Comparison of ENCODE assay signal across 26 cellular contexts in genomic region chr7:128884561-128885369, GRCh38. TPM values are rescaled to one million over a fixed set of nuclear protein-coding genes. Genes with fewer than 3 reads are reported as not detected.
DNase-seq lines count a peak whose midpoint lies in the region; ATAC-seq, FAIRE-seq and TF ChIP-seq lines count a peak whose summit lies in the region.
"Had no signal": no experiment of that assay in that cellular context is flagged by ENCODE, and none has a peak within 500 bp of the region (broad histone marks: within the 10 kb centered on the region; RNA-seq: fewer than 3 reads in every experiment).

No MANE protein-coding gene starts in this region.

- H2BK15ac ChIP-seq in H1 (ENCODE audit: low read length), result no peak overlapping the region

- no peak overlapping the region for H3K18ac ChIP-seq in H1 (ENCODE audit: extremely low read depth, low read length)

- H3K27ac ChIP-seq in Karpas-422 (ENCODE audit: low read length) (no peak overlapping the region), H1 (ENCODE audit: low read depth, low read length) (no peak overlapping the region)
- H3K27ac ChIP-seq: colonic mucosa, esophagus muscularis mucosa, gastroesophageal sphincter had no signal

- H3K79me2 ChIP-seq in Karpas-422 (ENCODE audit: low read length), result peaks cover 8% of the 10 kb centered on the region
- no peaks in the 10 kb centered on the region for H3K79me2 ChIP-seq in H1 (ENCODE audit: control insufficient read depth in 1 of 2, insufficient read depth in 2 of 2, low read length in 2 of 2)

- H3K27ac Mint-ChIP-seq in activated CD8-positive, alpha-beta memory T cell treated with anti-CD3 and anti-CD28 coated beads, Interleukin-2, amount 10 ng/mL, durations not matched to agents 7 days and 5 days, result peak overlapping the region; percentile 80
- H3K27ac Mint-ChIP-seq in progenitor cell of endocrine pancreas, result peak overlapping the region; percentile 36

- 87% methylated on average over 22 of the region's 26 CpGs; no CpG with 5 or more reads in 1 of the 2 experiments for WGBS in H1 (ENCODE audit: extremely low coverage in 1 of 2, insufficient coverage in 1 of 2, insufficient read length in 1 of 2, insufficient replicate concordance in 2 of 2, low coverage in 1 of 2, low lambda C conversion rate in 2 of 2, missing lambda C conversion rate in 1 of 2), 2 experiments

- H2BK5ac ChIP-seq in H1 (ENCODE audit: low read depth, low read length), result no peak overlapping the region

- no peak for TF ChIP-seq EP300 in H1 (IDR thresholded peaks at IDR 0.05; ENCODE audit: borderline replicate concordance in 1 of 2, low read depth in 2 of 2, low read length in 2 of 2)

- H3K23me2 ChIP-seq in H1 (ENCODE audit: low read depth, low read length), result peaks cover 15% of the 10 kb centered on the region; the same call in 1 of the 2 replicates

- H4K5ac ChIP-seq in H1 (ENCODE audit: insufficient read length, low read depth, low read length), result no peak overlapping the region

- no peaks in the 10 kb centered on the region for H3K36me3 Mint-ChIP-seq in activated CD8-positive, alpha-beta memory T cell treated with anti-CD3 and anti-CD28 coated beads, Interleukin-2, amount 10 ng/mL, durations not matched to agents 7 days and 5 days
- no peaks in the 10 kb centered on the region for H3K36me3 Mint-ChIP-seq in progenitor cell of endocrine pancreas (ENCODE audit: insufficient read depth)

- H3K27me3 ChIP-seq in Karpas-422 (ENCODE audit: low read length), result no peaks in the 10 kb centered on the region
- no peaks in the 10 kb centered on the region for H3K27me3 ChIP-seq in H1 (replicated peaks in 1 of 4; ENCODE audit: control insufficient read depth in 3 of 4, extremely low read depth in 1 of 4, insufficient read depth in 3 of 4, low read length in 3 of 4)
- H3K27me3 ChIP-seq: colonic mucosa had no signal

- H3K36me3 ChIP-seq in Karpas-422 (ENCODE audit: insufficient read depth, low read length) (no peaks in the 10 kb centered on the region), H1 (ENCODE audit: control insufficient read depth in 2 of 4, insufficient read depth in 4 of 4, low read length in 3 of 4) (no peaks in the 10 kb centered on the region)
- H3K36me3 ChIP-seq: colonic mucosa, esophagus muscularis mucosa, gastroesophageal sphincter had no signal

- H3K4me3 ChIP-seq in Karpas-422 (ENCODE audit: low read length) (peak overlapping the region; percentile 96; the same call in 1 of the 2 replicates), H1 (ENCODE audit: extremely low read depth in 1 of 4, insufficient read depth in 2 of 4, low read depth in 3 of 4, low read length in 4 of 4) (no peak overlapping the region)
- H3K4me3 ChIP-seq: lung, smooth muscle cell had no signal

- H3K9ac ChIP-seq in Karpas-422 (ENCODE audit: low read length) (peak overlapping the region; percentile 91), H1 (replicated peaks in 1 of 4; ENCODE audit: extremely low read depth in 1 of 4, low read depth in 3 of 4, low read length in 3 of 4) (no peak overlapping the region)

- H3K9me3 ChIP-seq in Karpas-422 (ENCODE audit: low read length) (no peaks in the 10 kb centered on the region), H1 (ENCODE audit: insufficient read depth in 2 of 2, low read depth in 1 of 2, low read length in 1 of 2) (no peaks in the 10 kb centered on the region)
- H3K9me3 ChIP-seq: colonic mucosa, esophagus muscularis mucosa, gastroesophageal sphincter had no signal

- H4K20me1 ChIP-seq in Karpas-422 (ENCODE audit: insufficient read depth, low read depth, low read length) (no peaks in the 10 kb centered on the region), H1 (replicated peaks in 1 of 2; ENCODE audit: control insufficient read depth in 1 of 2, insufficient read depth in 2 of 2, low read length in 2 of 2) (peaks cover 0 to 12% of the 10 kb centered on the region in 2 experiments)

- no peak overlapping the region for H3K4ac ChIP-seq in H1 (replicated peaks; ENCODE audit: insufficient read length, low read depth, low read length)

- no peak for TF ChIP-seq RAD21 in H1 (IDR thresholded peaks at IDR 0.05 in 1 of 2, conservative IDR thresholded peaks at IDR 0.05 in 1 of 2; ENCODE audit: low read depth in 2 of 2, low read length in 2 of 2)

- no peak overlapping the region for H2BK12ac ChIP-seq in H1 (ENCODE audit: low read depth, low read length)

- CTCF ChIA-PET in activated CD8-positive, alpha-beta memory T cell treated with anti-CD3 and anti-CD28 coated beads, Interleukin-2, amount 10 ng/mL, durations not matched to agents 7 days and 5 days (lab: Charles Lee), result interaction anchor here (1.2 to 8.5 kb wide), 18 partner anchors 10 to 458 kb away, joined by 4 to 107 read pairs (median 10); partner anchors contain the start of genes ATP6V1F and CCDC136
- CTCF ChIA-PET in H1 (lab: Charles Lee; ENCODE audit: partially characterized antibody), result interaction anchor here (0.5 to 10.3 kb wide), 29 partner anchors 10 to 774 kb away, joined by 3 to 189 read pairs (median 5); partner anchors contain the start of genes ATP6V1F and CCDC136

- POLR2A ChIA-PET in H1 (lab: Charles Lee; ENCODE audit: partially characterized antibody), result interaction anchor here (0.9 to 1.8 kb wide), 5 partner anchors 15 to 101 kb away, joined by 3 to 9 read pairs (median 4); partner anchors contain the start of gene ATP6V1F

- no peak overlapping the region for H3K4me3 Mint-ChIP-seq in activated CD8-positive, alpha-beta memory T cell treated with anti-CD3 and anti-CD28 coated beads, Interleukin-2, amount 10 ng/mL, durations not matched to agents 7 days and 5 days
- no peak overlapping the region for H3K4me3 Mint-ChIP-seq in progenitor cell of endocrine pancreas (ENCODE audit: low read depth)

- ATAC-seq in activated CD8-positive, alpha-beta memory T cell treated with anti-CD3 and anti-CD28 coated beads, Interleukin-2, amount 10 ng/mL, durations not matched to agents 7 days and 5 days, result no peak
- ATAC-seq in GM18861 (IDR thresholded peaks at IDR 0.05; ENCODE audit: unreplicated experiment), result no peak

- no peak for TF ChIP-seq POLR2A in H1 (IDR thresholded peaks at IDR 0.05; ENCODE audit: control extremely low read depth in 1 of 2, low read depth in 2 of 2, low read length in 2 of 2)

- H4K91ac ChIP-seq in H1 (replicated peaks; ENCODE audit: insufficient read length, low read length), result no peak overlapping the region

- H2AFZ ChIP-seq in Karpas-422 (ENCODE audit: low read length), result peak overlapping the region; percentile 99
- H2AFZ ChIP-seq in H1 (ENCODE audit: low read length), result no peak overlapping the region

- no peak overlapping the region for H3K14ac ChIP-seq in H1 (ENCODE audit: insufficient read length)

- H3K9me2 ChIP-seq in Karpas-422 (replicated peaks; ENCODE audit: insufficient read depth, low read length), result no peaks in the 10 kb centered on the region

- H3K9me3 Mint-ChIP-seq in activated CD8-positive, alpha-beta memory T cell treated with anti-CD3 and anti-CD28 coated beads, Interleukin-2, amount 10 ng/mL, durations not matched to agents 7 days and 5 days (ENCODE audit: low read depth), result no peaks in the 10 kb centered on the region
- H3K9me3 Mint-ChIP-seq in progenitor cell of endocrine pancreas (ENCODE audit: low read depth), result no peaks in the 10 kb centered on the region
- H3K9me3 Mint-ChIP-seq: activated T-cell treated with anti-CD3 and anti-CD28 coated beads, Interleukin-2, amount 50 U/mL, for 4 hours; effector memory CD8-positive, alpha-beta T cell had no signal

- H2BK120ac ChIP-seq in H1 (replicated peaks; ENCODE audit: low read depth, low read length), result no peak overlapping the region

- no peak overlapping the region for H2BK20ac ChIP-seq in H1 (ENCODE audit: low read length)

- no peak overlapping the region for H3K23ac ChIP-seq in H1 (ENCODE audit: insufficient read length)

- peaks cover 12% of the 10 kb centered on the region for H3K27me3 Mint-ChIP-seq in activated CD8-positive, alpha-beta memory T cell treated with anti-CD3 and anti-CD28 coated beads, Interleukin-2, amount 10 ng/mL, durations not matched to agents 7 days and 5 days
- H3K27me3 Mint-ChIP-seq in progenitor cell of endocrine pancreas, result peaks cover 3% of the 10 kb centered on the region

- no peak overlapping the region for H3K56ac ChIP-seq in H1 (replicated peaks; ENCODE audit: insufficient read length, low read depth, low read length)

- peaks cover 20% of the 10 kb centered on the region for H3K4me1 Mint-ChIP-seq in activated CD8-positive, alpha-beta memory T cell treated with anti-CD3 and anti-CD28 coated beads, Interleukin-2, amount 10 ng/mL, durations not matched to agents 7 days and 5 days
- no peaks in the 10 kb centered on the region for H3K4me1 Mint-ChIP-seq in progenitor cell of endocrine pancreas (ENCODE audit: low read depth)

- DNase-seq in activated CD8-positive, alpha-beta memory T cell treated with anti-CD3 and anti-CD28 coated beads, Interleukin-2, amount 10 ng/mL, durations not matched to agents 7 days and 5 days, result no peak
- no peak for DNase-seq in activated CD8-positive, alpha-beta memory T cell treated with anti-CD3 and anti-CD28 coated beads, Interleukin-2, amount 50 U/mL, for 48 hours
- no peak for DNase-seq in Karpas-422
- no peak for DNase-seq in H1 (ENCODE audit: low read depth in 1 of 2, low spot score in 2 of 2)
- no peak for DNase-seq in progenitor cell of endocrine pancreas (ENCODE audit: low spot score, unreplicated experiment)
- DNase-seq in DMS114 treated with DMSO at 0.1 percent for 48 hours (lab: John Stamatoyannopoulos, UW; ENCODE audit: unreplicated experiment), result no peak
- DNase-seq in pons (ENCODE audit: low spot score), result no peak
- DNase-seq: activated CD4-positive, alpha-beta T cell treated with anti-CD3 and anti-CD28 coated beads for 1 hour; activated naive CD4-positive, alpha-beta T cell; activated T-cell treated with anti-CD3 and anti-CD28 coated beads, Interleukin-2, amount 50 U/mL, for 4 hours; colonic mucosa; DND-41; effector memory CD8-positive, alpha-beta T cell; HCEC 1CT; NCI-H2081; NCI-H446 treated with DMSO at 0.1 percent for 48 hours; PC-3; SHP77 treated with DMSO at 0.1 percent for 48 hours had no signal

- peak overlapping the region; percentile 51; the same call in 1 of the 2 replicates for H4K8ac ChIP-seq in H1 (ENCODE audit: extremely low read depth, insufficient read depth, low read length)

- H3K4me2 ChIP-seq in Karpas-422 (ENCODE audit: low read depth, low read length, poor library complexity, severe bottlenecking) (no peak overlapping the region), H1 (ENCODE audit: insufficient read depth in 1 of 2, low read depth in 2 of 2, low read length in 2 of 2) (no peak overlapping the region)
- H3K4me2 ChIP-seq: smooth muscle cell had no signal

- H2AK5ac ChIP-seq in H1 (ENCODE audit: low read depth, low read length), result no peak overlapping the region

- TF ChIP-seq CTCF in H1 (IDR thresholded peaks at IDR 0.05; ENCODE audit: control extremely low read depth in 1 of 3, insufficient read depth in 1 of 3, low read depth in 1 of 3, low read length in 3 of 3) (no peak), progenitor cell of endocrine pancreas (IDR thresholded peaks at IDR 0.05; ENCODE audit: unreplicated experiment) (no peak)

- FAIRE-seq in H1 (lab: Jason Lieb, UNC), result no peak
- FAIRE-seq: A204.1, islet of Langerhans, urothelium cell line had no signal

- peaks cover 10% of the 10 kb centered on the region for H3K4me1 ChIP-seq in Karpas-422 (ENCODE audit: low read length)
- H3K4me1 ChIP-seq in H1 (replicated peaks in 1 of 4; ENCODE audit: control insufficient read depth in 3 of 4, insufficient read depth in 4 of 4, low read length in 3 of 4), result peaks cover 0 to 12% (median 7%) of the 10 kb centered on the region in 4 experiments; a peak in 5 of 7 replicates
- H3K4me1 ChIP-seq: colonic mucosa had no signal

- 0 out of 2 replicates have a peak, but pooled peaks cover 7% of the 10 kb centered on the region for H3K79me1 ChIP-seq in H1 (ENCODE audit: low read depth, low read length)

RNA-seq across cellular contexts. Expression of gene ATP6V1F, which starts 22.1 kb away (rescaled TPM):
- total RNA-seq in activated CD8-positive, alpha-beta memory T cell treated with anti-CD3 and anti-CD28 coated beads, Interleukin-2, amount 10 ng/mL, durations not matched to agents 7 days and 5 days, result 100 to 1,000 TPM; 127 to 158 TPM
- total RNA-seq in Karpas-422 (2014; rRNA removed; shearing (Covaris generic); ENCODE audit: low replicate concordance), result 184 and 208 TPM in 2 replicates
- total RNA-seq in H1 (2021; fragmentation: NEBNext Ultra II Directional; extraction: Animal tissue kit (Norgen Biotek cat#: 25700)), result 104 TPM in 2 replicates
- polyA plus RNA-seq in H1 (2011; rRNA removed), result 318 and 344 TPM in 2 replicates
- polyA plus RNA-seq in H1 (2011; cell fraction: cytosol; rRNA removed), result 227 TPM
- polyA plus RNA-seq in H1 (2011; cell fraction: nucleus; rRNA removed), result 147 TPM
- 165 to 195 TPM (median 180 TPM) in 4 replicates for polyA plus RNA-seq in H1 (2012, experiment 1 of 2)
- polyA plus RNA-seq in H1 (2012, experiment 2 of 2), result 412 TPM
- polyA plus RNA-seq in H1 (2013, experiment 1 of 2), result 164 TPM
- 168 TPM for polyA plus RNA-seq in H1 (2013, experiment 2 of 2)
- polyA minus RNA-seq in H1 (2011; rRNA and poly(A)+ RNA removed), result 36.9 and 39.0 TPM in 2 replicates
- polyA minus RNA-seq in H1 (2011; cell fraction: cytosol; rRNA and poly(A)+ RNA removed), result 25.6 TPM
- 35.3 TPM for polyA minus RNA-seq in H1 (2011; cell fraction: nucleus; rRNA and poly(A)+ RNA removed)
- total RNA-seq in progenitor cell of endocrine pancreas, result 119 and 124 TPM in 2 replicates

RNA-seq across cellular contexts. Expression of gene KCP, which starts 25.7 kb away (rescaled TPM):
- under 1 TPM; 0.20 to 0.52 TPM for total RNA-seq in activated CD8-positive, alpha-beta memory T cell treated with anti-CD3 and anti-CD28 coated beads, Interleukin-2, amount 10 ng/mL, durations not matched to agents 7 days and 5 days
- total RNA-seq in Karpas-422 (2014; rRNA removed; shearing (Covaris generic); ENCODE audit: low replicate concordance), result 1.6 and 11.7 TPM in 2 replicates
- total RNA-seq in H1 (2021; fragmentation: NEBNext Ultra II Directional; extraction: Animal tissue kit (Norgen Biotek cat#: 25700)), result 1.8 and 2.0 TPM in 2 replicates
- 1.3 and 2.1 TPM in 2 replicates for polyA plus RNA-seq in H1 (2011; rRNA removed)
- polyA plus RNA-seq in H1 (2011; cell fraction: cytosol; rRNA removed), result 1.6 TPM
- polyA plus RNA-seq in H1 (2011; cell fraction: nucleus; rRNA removed), result 8.1 TPM
- polyA plus RNA-seq in H1 (2012, experiment 1 of 2), result 1.1 to 2.3 TPM (median 1.6 TPM) in 4 replicates
- polyA plus RNA-seq in H1 (2012, experiment 2 of 2), result 0.51 TPM
- 1.8 TPM for polyA plus RNA-seq in H1 (2013, experiment 1 of 2)
- polyA plus RNA-seq in H1 (2013, experiment 2 of 2), result 1.5 TPM
- 1.1 and 1.4 TPM in 2 replicates for polyA minus RNA-seq in H1 (2011; rRNA and poly(A)+ RNA removed)
- polyA minus RNA-seq in H1 (2011; cell fraction: cytosol; rRNA and poly(A)+ RNA removed), result 0.59 TPM
- 4.3 TPM for polyA minus RNA-seq in H1 (2011; cell fraction: nucleus; rRNA and poly(A)+ RNA removed)
- total RNA-seq in progenitor cell of endocrine pancreas, result 6.8 and 8.5 TPM in 2 replicates

RNA-seq across cellular contexts. Expression of gene IRF5, which starts 53.0 kb away (rescaled TPM):
- 10 to 100 TPM; 16.5 to 17.7 TPM for total RNA-seq in activated CD8-positive, alpha-beta memory T cell treated with anti-CD3 and anti-CD28 coated beads, Interleukin-2, amount 10 ng/mL, durations not matched to agents 7 days and 5 days
- 7.8 and 11.5 TPM in 2 replicates for total RNA-seq in Karpas-422 (2014; rRNA removed; shearing (Covaris generic); ENCODE audit: low replicate concordance)
- total RNA-seq in H1 (2021; fragmentation: NEBNext Ultra II Directional; extraction: Animal tissue kit (Norgen Biotek cat#: 25700)), result 0.28 and 0.75 TPM in 2 replicates
- 1.1 and 1.5 TPM in 2 replicates for polyA plus RNA-seq in H1 (2011; rRNA removed)
- polyA plus RNA-seq in H1 (2011; cell fraction: cytosol; rRNA removed), result 1.5 TPM
- polyA plus RNA-seq in H1 (2011; cell fraction: nucleus; rRNA removed), result 2.5 TPM
- polyA plus RNA-seq in H1 (2012, experiment 1 of 2), result 0.93 to 1.4 TPM (median 1.2 TPM) in 4 replicates
- polyA plus RNA-seq in H1 (2012, experiment 2 of 2), result 1.7 TPM
- 0.55 TPM for polyA plus RNA-seq in H1 (2013, experiment 1 of 2)
- polyA plus RNA-seq in H1 (2013, experiment 2 of 2), result 0.44 TPM
- 0.83 and 1.8 TPM in 2 replicates for polyA minus RNA-seq in H1 (2011; rRNA and poly(A)+ RNA removed)
- polyA minus RNA-seq in H1 (2011; cell fraction: cytosol; rRNA and poly(A)+ RNA removed), result 1.2 TPM
- 1.1 TPM for polyA minus RNA-seq in H1 (2011; cell fraction: nucleus; rRNA and poly(A)+ RNA removed)
- 0.44 and 0.69 TPM in 2 replicates for total RNA-seq in progenitor cell of endocrine pancreas

RNA-seq across cellular contexts. Expression of gene FLNC, which starts 54.6 kb away (rescaled TPM):
- total RNA-seq in activated CD8-positive, alpha-beta memory T cell treated with anti-CD3 and anti-CD28 coated beads, Interleukin-2, amount 10 ng/mL, durations not matched to agents 7 days and 5 days, result not detected
- total RNA-seq in Karpas-422 (2014; rRNA removed; shearing (Covaris generic); ENCODE audit: low replicate concordance), result not detected in 2 replicates
- total RNA-seq in H1 (2021; fragmentation: NEBNext Ultra II Directional; extraction: Animal tissue kit (Norgen Biotek cat#: 25700)), result 10.7 and 12.0 TPM in 2 replicates
- polyA plus RNA-seq in H1 (2011; rRNA removed), result 1.9 and 3.3 TPM in 2 replicates
- 2.3 TPM for polyA plus RNA-seq in H1 (2011; cell fraction: cytosol; rRNA removed)
- polyA plus RNA-seq in H1 (2011; cell fraction: nucleus; rRNA removed), result 9.5 TPM
- 5.2 to 7.9 TPM (median 6.6 TPM) in 4 replicates for polyA plus RNA-seq in H1 (2012, experiment 1 of 2)
- polyA plus RNA-seq in H1 (2012, experiment 2 of 2), result 5.2 TPM
- 8.3 TPM for polyA plus RNA-seq in H1 (2013, experiment 1 of 2)
- 7.8 TPM for polyA plus RNA-seq in H1 (2013, experiment 2 of 2)
- polyA minus RNA-seq in H1 (2011; rRNA and poly(A)+ RNA removed), result 4.5 and 5.1 TPM in 2 replicates
- polyA minus RNA-seq in H1 (2011; cell fraction: cytosol; rRNA and poly(A)+ RNA removed), result 7.1 TPM
- 5.7 TPM for polyA minus RNA-seq in H1 (2011; cell fraction: nucleus; rRNA and poly(A)+ RNA removed)
- 6.9 and 11.7 TPM in 2 replicates for total RNA-seq in progenitor cell of endocrine pancreas
